In the genomic region with DNA sequence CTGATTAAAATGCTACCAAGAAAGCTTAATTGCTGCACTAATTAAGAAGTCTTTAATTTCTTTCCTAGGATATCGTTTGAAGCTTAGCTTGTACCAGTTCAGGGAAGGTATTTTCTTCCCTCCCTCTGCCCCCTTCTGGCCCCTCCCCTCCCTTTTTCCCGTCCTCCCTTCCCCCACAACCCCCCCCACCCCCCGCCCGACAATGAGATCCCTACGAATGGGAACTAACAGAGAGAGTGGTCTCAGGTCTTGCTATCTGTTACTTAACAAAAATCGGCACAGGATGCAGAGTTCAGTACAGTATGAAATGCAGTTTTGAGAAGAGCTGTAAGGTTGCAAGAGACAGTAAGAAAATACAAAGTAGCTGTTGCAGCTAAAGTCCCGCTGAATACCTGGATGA, we compare ENCODE assay signal across 1 cellular context.
TF ChIP-seq lines count a peak whose summit lies in the region.

No MANE protein-coding gene starts in this region.

TF ChIP-seq in H1, 55 proteins besides CTCF, POLR2A, EP300 and RAD21:
- TF ChIP-seq ATF3 (IDR thresholded peaks at IDR 0.05; ENCODE audit: insufficient read depth, low read depth, low read length), result no peak
- TF ChIP-seq POU5F1 (IDR thresholded peaks at IDR 0.05; ENCODE audit: low read depth, low read length), result no peak
- no peak for TF ChIP-seq CTBP2 (IDR thresholded peaks at IDR 0.05; ENCODE audit: borderline replicate concordance, insufficient read depth, insufficient read length, low read length)
- no peak for TF ChIP-seq RNF2 (IDR thresholded peaks at IDR 0.05; ENCODE audit: borderline replicate concordance, low read depth, low read length, missing control alignments, poor library complexity, severe bottlenecking)
